In the genomic region with DNA sequence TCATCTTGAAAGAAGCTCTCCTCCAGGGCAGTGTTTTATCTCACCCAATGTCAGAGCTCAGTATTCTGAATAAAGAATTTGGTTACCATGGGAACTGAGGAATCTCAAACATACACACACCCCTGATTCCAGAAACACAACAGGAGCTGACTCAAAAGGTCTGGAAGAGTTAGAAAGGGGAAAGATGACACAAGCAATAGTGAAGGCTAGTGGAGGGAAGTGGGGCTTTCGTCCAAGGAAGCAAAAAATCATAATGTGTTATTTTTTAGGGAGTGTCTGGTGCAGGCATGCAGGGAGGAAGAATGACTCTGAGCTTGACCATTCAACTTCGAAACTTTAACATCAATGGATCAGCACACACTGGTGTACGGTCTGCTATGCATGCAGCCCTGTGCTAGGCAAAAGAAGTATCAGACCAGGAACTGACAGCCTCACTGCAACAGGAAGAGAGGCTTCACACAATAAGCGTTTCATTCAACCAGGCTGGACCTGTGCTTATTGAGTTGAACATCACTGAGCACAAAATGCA, we compare ENCODE assay signal across 1 cellular context.
TF ChIP-seq lines count a peak whose summit lies in the region.

No MANE protein-coding gene starts in this region.

TF ChIP-seq in GM23338, 12 proteins besides CTCF, POLR2A, EP300 and RAD21:
- TF ChIP-seq EZH2phosphoT487 (IDR thresholded peaks at IDR 0.05; ENCODE audit: unreplicated experiment) (no peak), NANOG (IDR thresholded peaks at IDR 0.05; ENCODE audit: borderline replicate concordance) (no peak), ZNF114 (CRISPR knock-in tag; IDR thresholded peaks at IDR 0.05) (no peak), CREB1 (CRISPR knock-in tag; IDR thresholded peaks at IDR 0.05; ENCODE audit: low read depth) (no peak), STAT1 (IDR thresholded peaks at IDR 0.05; ENCODE audit: unreplicated experiment) (no peak), JUNB (IDR thresholded peaks at IDR 0.05; ENCODE audit: unreplicated experiment) (no peak), EZH2 (IDR thresholded peaks at IDR 0.05; ENCODE audit: low read depth, unreplicated experiment) (no peak), ZNF331 (CRISPR knock-in tag; IDR thresholded peaks at IDR 0.05; ENCODE audit: low read depth) (no peak), POLR2AphosphoS5 (IDR thresholded peaks at IDR 0.05; ENCODE audit: low read depth) (no peak)
- TF ChIP-seq, protein P1, sequence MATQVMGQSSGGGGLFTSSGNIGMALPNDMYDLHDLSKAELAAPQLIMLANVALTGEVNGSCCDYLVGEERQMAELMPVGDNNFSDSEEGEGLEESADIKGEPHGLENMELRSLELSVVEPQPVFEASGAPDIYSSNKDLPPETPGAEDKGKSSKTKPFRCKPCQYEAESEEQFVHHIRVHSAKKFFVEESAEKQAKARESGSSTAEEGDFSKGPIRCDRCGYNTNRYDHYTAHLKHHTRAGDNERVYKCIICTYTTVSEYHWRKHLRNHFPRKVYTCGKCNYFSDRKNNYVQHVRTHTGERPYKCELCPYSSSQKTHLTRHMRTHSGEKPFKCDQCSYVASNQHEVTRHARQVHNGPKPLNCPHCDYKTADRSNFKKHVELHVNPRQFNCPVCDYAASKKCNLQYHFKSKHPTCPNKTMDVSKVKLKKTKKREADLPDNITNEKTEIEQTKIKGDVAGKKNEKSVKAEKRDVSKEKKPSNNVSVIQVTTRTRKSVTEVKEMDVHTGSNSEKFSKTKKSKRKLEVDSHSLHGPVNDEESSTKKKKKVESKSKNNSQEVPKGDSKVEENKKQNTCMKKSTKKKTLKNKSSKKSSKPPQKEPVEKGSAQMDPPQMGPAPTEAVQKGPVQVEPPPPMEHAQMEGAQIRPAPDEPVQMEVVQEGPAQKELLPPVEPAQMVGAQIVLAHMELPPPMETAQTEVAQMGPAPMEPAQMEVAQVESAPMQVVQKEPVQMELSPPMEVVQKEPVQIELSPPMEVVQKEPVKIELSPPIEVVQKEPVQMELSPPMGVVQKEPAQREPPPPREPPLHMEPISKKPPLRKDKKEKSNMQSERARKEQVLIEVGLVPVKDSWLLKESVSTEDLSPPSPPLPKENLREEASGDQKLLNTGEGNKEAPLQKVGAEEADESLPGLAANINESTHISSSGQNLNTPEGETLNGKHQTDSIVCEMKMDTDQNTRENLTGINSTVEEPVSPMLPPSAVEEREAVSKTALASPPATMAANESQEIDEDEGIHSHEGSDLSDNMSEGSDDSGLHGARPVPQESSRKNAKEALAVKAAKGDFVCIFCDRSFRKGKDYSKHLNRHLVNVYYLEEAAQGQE (IDR thresholded peaks at IDR 0.05; ENCODE audit: unreplicated experiment) = no peak
- TF ChIP-seq, protein P2, sequence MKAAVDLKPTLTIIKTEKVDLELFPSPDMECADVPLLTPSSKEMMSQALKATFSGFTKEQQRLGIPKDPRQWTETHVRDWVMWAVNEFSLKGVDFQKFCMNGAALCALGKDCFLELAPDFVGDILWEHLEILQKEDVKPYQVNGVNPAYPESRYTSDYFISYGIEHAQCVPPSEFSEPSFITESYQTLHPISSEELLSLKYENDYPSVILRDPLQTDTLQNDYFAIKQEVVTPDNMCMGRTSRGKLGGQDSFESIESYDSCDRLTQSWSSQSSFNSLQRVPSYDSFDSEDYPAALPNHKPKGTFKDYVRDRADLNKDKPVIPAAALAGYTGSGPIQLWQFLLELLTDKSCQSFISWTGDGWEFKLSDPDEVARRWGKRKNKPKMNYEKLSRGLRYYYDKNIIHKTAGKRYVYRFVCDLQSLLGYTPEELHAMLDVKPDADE (IDR thresholded peaks at IDR 0.05) = no peak
- TF ChIP-seq, protein P3, sequence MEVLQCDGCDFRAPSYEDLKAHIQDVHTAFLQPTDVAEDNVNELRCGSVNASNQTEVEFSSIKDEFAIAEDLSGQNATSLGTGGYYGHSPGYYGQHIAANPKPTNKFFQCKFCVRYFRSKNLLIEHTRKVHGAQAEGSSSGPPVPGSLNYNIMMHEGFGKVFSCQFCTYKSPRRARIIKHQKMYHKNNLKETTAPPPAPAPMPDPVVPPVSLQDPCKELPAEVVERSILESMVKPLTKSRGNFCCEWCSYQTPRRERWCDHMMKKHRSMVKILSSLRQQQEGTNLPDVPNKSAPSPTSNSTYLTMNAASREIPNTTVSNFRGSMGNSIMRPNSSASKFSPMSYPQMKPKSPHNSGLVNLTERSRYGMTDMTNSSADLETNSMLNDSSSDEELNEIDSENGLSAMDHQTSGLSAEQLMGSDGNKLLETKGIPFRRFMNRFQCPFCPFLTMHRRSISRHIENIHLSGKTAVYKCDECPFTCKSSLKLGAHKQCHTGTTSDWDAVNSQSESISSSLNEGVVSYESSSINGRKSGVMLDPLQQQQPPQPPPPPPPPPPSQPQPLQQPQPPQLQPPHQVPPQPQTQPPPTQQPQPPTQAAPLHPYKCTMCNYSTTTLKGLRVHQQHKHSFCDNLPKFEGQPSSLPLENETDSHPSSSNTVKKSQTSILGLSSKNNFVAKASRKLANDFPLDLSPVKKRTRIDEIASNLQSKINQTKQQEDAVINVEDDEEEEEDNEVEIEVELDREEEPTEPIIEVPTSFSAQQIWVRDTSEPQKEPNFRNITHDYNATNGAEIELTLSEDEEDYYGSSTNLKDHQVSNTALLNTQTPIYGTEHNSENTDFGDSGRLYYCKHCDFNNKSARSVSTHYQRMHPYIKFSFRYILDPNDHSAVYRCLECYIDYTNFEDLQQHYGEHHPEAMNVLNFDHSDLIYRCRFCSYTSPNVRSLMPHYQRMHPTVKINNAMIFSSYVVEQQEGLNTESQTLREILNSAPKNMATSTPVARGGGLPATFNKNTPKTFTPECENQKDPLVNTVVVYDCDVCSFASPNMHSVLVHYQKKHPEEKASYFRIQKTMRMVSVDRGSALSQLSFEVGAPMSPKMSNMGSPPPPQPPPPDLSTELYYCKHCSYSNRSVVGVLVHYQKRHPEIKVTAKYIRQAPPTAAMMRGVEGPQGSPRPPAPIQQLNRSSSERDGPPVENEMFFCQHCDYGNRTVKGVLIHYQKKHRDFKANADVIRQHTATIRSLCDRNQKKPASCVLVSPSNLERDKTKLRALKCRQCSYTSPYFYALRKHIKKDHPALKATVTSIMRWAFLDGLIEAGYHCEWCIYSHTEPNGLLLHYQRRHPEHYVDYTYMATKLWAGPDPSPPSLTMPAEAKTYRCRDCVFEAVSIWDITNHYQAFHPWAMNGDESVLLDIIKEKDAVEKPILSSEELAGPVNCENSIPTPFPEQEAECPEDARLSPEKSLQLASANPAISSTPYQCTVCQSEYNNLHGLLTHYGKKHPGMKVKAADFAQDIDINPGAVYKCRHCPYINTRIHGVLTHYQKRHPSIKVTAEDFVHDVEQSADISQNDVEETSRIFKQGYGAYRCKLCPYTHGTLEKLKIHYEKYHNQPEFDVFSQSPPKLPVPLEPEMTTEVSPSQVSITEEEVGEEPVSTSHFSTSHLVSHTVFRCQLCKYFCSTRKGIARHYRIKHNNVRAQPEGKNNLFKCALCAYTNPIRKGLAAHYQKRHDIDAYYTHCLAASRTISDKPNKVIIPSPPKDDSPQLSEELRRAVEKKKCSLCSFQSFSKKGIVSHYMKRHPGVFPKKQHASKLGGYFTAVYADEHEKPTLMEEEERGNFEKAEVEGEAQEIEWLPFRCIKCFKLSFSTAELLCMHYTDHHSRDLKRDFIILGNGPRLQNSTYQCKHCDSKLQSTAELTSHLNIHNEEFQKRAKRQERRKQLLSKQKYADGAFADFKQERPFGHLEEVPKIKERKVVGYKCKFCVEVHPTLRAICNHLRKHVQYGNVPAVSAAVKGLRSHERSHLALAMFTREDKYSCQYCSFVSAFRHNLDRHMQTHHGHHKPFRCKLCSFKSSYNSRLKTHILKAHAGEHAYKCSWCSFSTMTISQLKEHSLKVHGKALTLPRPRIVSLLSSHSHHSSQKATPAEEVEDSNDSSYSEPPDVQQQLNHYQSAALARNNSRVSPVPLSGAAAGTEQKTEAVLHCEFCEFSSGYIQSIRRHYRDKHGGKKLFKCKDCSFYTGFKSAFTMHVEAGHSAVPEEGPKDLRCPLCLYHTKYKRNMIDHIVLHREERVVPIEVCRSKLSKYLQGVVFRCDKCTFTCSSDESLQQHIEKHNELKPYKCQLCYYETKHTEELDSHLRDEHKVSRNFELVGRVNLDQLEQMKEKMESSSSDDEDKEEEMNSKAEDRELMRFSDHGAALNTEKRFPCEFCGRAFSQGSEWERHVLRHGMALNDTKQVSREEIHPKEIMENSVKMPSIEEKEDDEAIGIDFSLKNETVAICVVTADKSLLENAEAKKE (CRISPR knock-in tag; IDR thresholded peaks at IDR 0.05) = no peak
